ENCODE assay signal across 8 cellular contexts in genomic region chr7:44769381-44770209, GRCh38. TPM values are rescaled to one million over a fixed set of nuclear protein-coding genes. Genes with fewer than 3 reads are reported as not detected.
DNase-seq lines count a peak whose midpoint lies in the region; ATAC-seq and TF ChIP-seq lines count a peak whose summit lies in the region.

No MANE protein-coding gene starts in this region.

- POLR2A ChIA-PET in AG04450 (lab: Yijun Ruan, JAX) (interaction anchor here (1.0 kb wide), 1 partner anchor 163 kb away, joined by 6 read pairs; the partner anchor contains the start of gene OGDH), activated B cell treated with CpG ODN at 0.5 μM for 24 hours (lab: Charles Lee) (interaction anchor here (0.5 to 5.0 kb wide), 7 partner anchors 18 to 179 kb away, joined by 3 to 66 read pairs (median 13); partner anchors contain the start of genes OGDH, PPIA, PURB and ZMIZ2)

- H3K9me3 ChIP-seq in AG04450 (ENCODE audit: control insufficient read depth, insufficient read depth, low read length) = no peaks in the 10 kb centered on the region
- H3K9me3 ChIP-seq in heart right ventricle = no peaks in the 10 kb centered on the region

- H3K4me1 ChIP-seq in heart right ventricle = peaks cover 20 to 39% (median 36%) of the 10 kb centered on the region in 9 donors

- H3K4me3 ChIP-seq in AG04450 (ENCODE audit: low read depth, low read length) = no peak overlapping the region
- H3K4me3 ChIP-seq in heart right ventricle = peak overlapping the region in 5 of 10 donors; percentile 0 to 21 (median 7)

- peak; percentile 49 for ATAC-seq in GM19023 (IDR thresholded peaks at IDR 0.05; ENCODE audit: unreplicated experiment)
- peak; percentile 60 for ATAC-seq in HG03097 (IDR thresholded peaks at IDR 0.05; ENCODE audit: low FRiP score, unreplicated experiment)
- peak; percentile 10 for ATAC-seq in activated B cell treated with CpG ODN at 0.5 μM for 24 hours (ENCODE audit: low read depth)
- peak; percentile 20 to 60 (median 48) for ATAC-seq in heart right ventricle

- intact Hi-C loops in activated B cell treated with CpG ODN at 0.5 μM for 24 hours (cut with micrococcal nuclease) (loop anchor here (2.0 kb wide), 1 partner anchor 17 kb away; no protein-coding TSS in a partner anchor), heart right ventricle (cut with DNase I) (loop anchor here in 1 of 10 donors (10.0 kb wide), 1 partner anchor 185 kb away; the partner anchor contains the start of gene TMED4)

- no peak for DNase-seq in AG04450 (ENCODE audit: low read depth, low spot score)
- DNase-seq in activated B cell treated with CpG ODN at 0.5 μM for 24 hours = no peak
- peak; percentile 21 to 27 for DNase-seq in heart right ventricle
- peak; percentile 40 for DNase-seq in stimulated activated CD8-positive, alpha-beta memory T cell treated with anti-CD3 and anti-CD28 coated beads, Interleukin-4, amount 100 ng/mL, for 48 hours
- no peak for DNase-seq in NCI-H1105 treated with DMSO at 0.1 percent for 48 hours (lab: John Stamatoyannopoulos, UW)
- DNase-seq in NOMO-1 (lab: John Stamatoyannopoulos, UW; ENCODE audit: unreplicated experiment in 2 of 2) = no peak

- H3K36me3 Mint-ChIP-seq in activated B cell treated with CpG ODN at 0.5 μM for 24 hours (ENCODE audit: low read depth) = peaks cover 45% of the 10 kb centered on the region

- peak overlapping the region; percentile 88 for H3K27ac Mint-ChIP-seq in activated B cell treated with CpG ODN at 0.5 μM for 24 hours

- no peaks in the 10 kb centered on the region for H3K27me3 Mint-ChIP-seq in activated B cell treated with CpG ODN at 0.5 μM for 24 hours

- TF ChIP-seq CTCF in AG04450 (IDR thresholded peaks at IDR 0.05; ENCODE audit: low read depth, low read length) (no peak), activated B cell treated with CpG ODN at 0.5 μM for 24 hours (IDR thresholded peaks at IDR 0.05) (no peak), heart right ventricle (IDR thresholded peaks at IDR 0.05) (no peak)

- H3K36me3 ChIP-seq in heart right ventricle = peaks cover 0 to 38% (median 30%) of the 10 kb centered on the region in 9 donors

- H3K4me3 Mint-ChIP-seq in activated B cell treated with CpG ODN at 0.5 μM for 24 hours = peak overlapping the region; percentile 58

- peaks cover 60% of the 10 kb centered on the region for H3K4me1 Mint-ChIP-seq in activated B cell treated with CpG ODN at 0.5 μM for 24 hours

- CTCF ChIA-PET in AG04450 (lab: Charles Lee) (no interaction called here), activated B cell treated with CpG ODN at 0.5 μM for 24 hours (lab: Charles Lee) (interaction anchor here (0.6 to 1.9 kb wide), 5 partner anchors 9 to 131 kb away, joined by 3 to 7 read pairs (median 4); no protein-coding TSS in a partner anchor)

- H3K9me3 Mint-ChIP-seq in activated B cell treated with CpG ODN at 0.5 μM for 24 hours = no peaks in the 10 kb centered on the region

- WGBS in heart right ventricle, 2 donors = 32 to 36% methylated on average over 17 of the region's 17 CpGs

- H3K27ac ChIP-seq in AG04450 (ENCODE audit: low read depth, low read length) (peak overlapping the region; percentile 57), heart right ventricle (peak overlapping the region in 9 of 10 donors; percentile 38 to 85 (median 57))

- H3K27me3 ChIP-seq in AG04450 (ENCODE audit: control insufficient read depth, insufficient read depth, low read length) (no peaks in the 10 kb centered on the region), heart right ventricle (no peaks in the 10 kb centered on the region)

RNA-seq across cellular contexts. Expression of gene ZMIZ2, which starts 20.9 kb away (rescaled TPM):
- 4.8 and 7.7 TPM in 2 replicates for polyA plus RNA-seq in AG04450 (2011; rRNA removed)
- 14.7 and 18.6 TPM in 2 replicates for polyA minus RNA-seq in AG04450 (2011; rRNA and poly(A)+ RNA removed)
- total RNA-seq in activated B cell treated with CpG ODN at 0.5 μM for 24 hours = 378 and 440 TPM in 2 replicates
- total RNA-seq in heart right ventricle = 10 to 100 TPM; 38.9 to 80.4 (median 47.9) TPM
- 10 to 100 TPM; 26.3 to 87.3 TPM for polyA plus RNA-seq in heart right ventricle

RNA-seq across cellular contexts. Expression of gene PPIA, which starts 26.9 kb away (rescaled TPM):
- polyA plus RNA-seq in AG04450 (2011; rRNA removed) = 4,846 and 5,100 TPM in 2 replicates
- polyA minus RNA-seq in AG04450 (2011; rRNA and poly(A)+ RNA removed) = 704 and 770 TPM in 2 replicates
- total RNA-seq in activated B cell treated with CpG ODN at 0.5 μM for 24 hours = 1,411 and 1,534 TPM in 2 replicates
- total RNA-seq in heart right ventricle = 100 to 1,000 TPM; 355 to 728 (median 423) TPM
- 1,000 to 10,000 TPM; 1,028 to 3,654 TPM for polyA plus RNA-seq in heart right ventricle

Comparison
In these comparisons a context has a peak if more than half of its experiments do, and no peak if none do; other contexts are left out.
1. DNase-seq: peak in heart right ventricle (2 of 2) and stimulated activated CD8-positive, alpha-beta memory T cell treated with anti-CD3 and anti-CD28 coated beads, Interleukin-4, amount 100 ng/mL, for 48 hours (single experiment); none in AG04450 (single experiment), activated B cell treated with CpG ODN at 0.5 μM for 24 hours (single experiment), NCI-H1105 treated with DMSO at 0.1 percent for 48 hours (single experiment) and NOMO-1 (0 of 2).
2. ATAC-seq: peak in every context shown above with its lines; median percentile 60 in HG03097; 49 in GM19023; 48 in heart right ventricle; 10 in activated B cell treated with CpG ODN at 0.5 μM for 24 hours.